13 cellular contexts compared by ENCODE assay signal in the genomic region with DNA sequence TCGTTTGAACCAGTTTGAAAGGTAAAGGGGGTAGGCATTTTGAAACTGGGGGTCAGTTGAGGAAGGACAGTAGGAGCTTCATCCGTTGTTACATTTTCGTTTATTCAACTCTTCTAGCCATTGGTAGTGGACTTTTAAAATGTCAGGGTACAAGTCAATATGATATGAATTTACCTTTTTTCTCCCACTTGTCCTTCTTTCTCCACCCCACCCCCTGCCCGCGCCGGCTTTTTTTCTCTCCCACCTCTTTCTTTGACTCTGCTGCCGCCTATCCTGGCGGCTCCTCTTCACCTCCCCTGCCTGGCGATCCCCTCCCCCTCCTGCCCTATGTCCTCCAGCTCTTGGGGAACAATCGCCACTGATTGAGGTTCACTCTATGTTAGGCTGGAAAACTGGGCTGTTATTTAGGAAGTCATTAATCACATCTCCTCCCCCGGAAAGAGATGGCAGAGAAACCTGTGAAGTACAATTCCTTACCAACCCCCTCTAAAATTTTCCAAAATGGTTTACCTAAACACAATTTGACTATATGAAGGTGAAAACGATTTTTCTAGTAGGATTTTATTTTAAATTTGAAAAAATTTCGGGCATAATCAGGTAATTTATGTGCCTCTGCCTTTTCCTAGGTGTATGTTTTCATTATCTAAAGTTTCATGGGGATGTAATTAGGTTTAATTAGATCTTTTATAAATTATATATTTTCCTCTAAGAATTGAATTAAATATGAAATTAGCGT. TPM values are rescaled to one million over a fixed set of nuclear protein-coding genes. Genes with fewer than 3 reads are reported as not detected.
DNase-seq lines count a peak whose midpoint lies in the region; ATAC-seq and TF ChIP-seq lines count a peak whose summit lies in the region.
"Had no signal": no experiment of that assay in that cellular context is flagged by ENCODE, and none has a peak within 500 bp of the region (broad histone marks: within the 10 kb centered on the region; RNA-seq: fewer than 3 reads in every experiment).

No MANE protein-coding gene starts in this region.

- H2BK12ac ChIP-seq in trophoblast cell (ENCODE audit: low read length) = peak overlapping the region; percentile 84

- H4K12ac ChIP-seq in trophoblast cell (ENCODE audit: low read depth, low read length) = peak overlapping the region; percentile 62

- H3K18ac ChIP-seq in trophoblast cell (ENCODE audit: low read length) = peak overlapping the region; percentile 88

- H3K36me3 Mint-ChIP-seq in endothelial cell (ENCODE audit: low read depth, unreplicated experiment) = peaks cover 3% of the 10 kb centered on the region

- H3K79me1 ChIP-seq in trophoblast cell (ENCODE audit: low read length) = peaks cover 21% of the 10 kb centered on the region

- no peak for TF ChIP-seq CTCF in endothelial cell (IDR thresholded peaks at IDR 0.05; ENCODE audit: unreplicated experiment)

- H3K4me3 ChIP-seq in HUES6 (ENCODE audit: low read depth, low read length) (peak overlapping the region; percentile 90), NT2/D1 (ENCODE audit: insufficient read length, low read depth) (peak overlapping the region; percentile 39), trophoblast cell (ENCODE audit: low read depth, low read length) (no peak overlapping the region)

- H4K8ac ChIP-seq in trophoblast cell (ENCODE audit: low read depth, low read length) = peak overlapping the region; percentile 56

- no peak overlapping the region for H3K4ac ChIP-seq in trophoblast cell (ENCODE audit: low read depth, low read length)

- no CpG with 5 or more reads among the region's 14 CpGs for WGBS in trophoblast cell (ENCODE audit: extremely low coverage, insufficient coverage, insufficient read length)

- H3K27ac ChIP-seq in HUES6 (ENCODE audit: low read depth, low read length) = peak overlapping the region; percentile 99
- peak overlapping the region; percentile 93 for H3K27ac ChIP-seq in trophoblast cell (ENCODE audit: low read depth, low read length)

- H4K91ac ChIP-seq in trophoblast cell (ENCODE audit: low read depth, low read length) = peak overlapping the region; percentile 66

- H2AFZ ChIP-seq in trophoblast cell (ENCODE audit: insufficient read depth, low read length, poor library complexity) = peak overlapping the region; percentile 17

- H3K9me3 Mint-ChIP-seq in endothelial cell (ENCODE audit: unreplicated experiment) = no peaks in the 10 kb centered on the region
- H3K9me3 Mint-ChIP-seq: HFFc6 had no signal

- DNase-seq in NT2/D1 (ENCODE audit: low read depth, low spot score) (peak; percentile 70), endothelial cell (ENCODE audit: low spot score) (peak; percentile 69), trophoblast cell (no peak), DMS153 (lab: John Stamatoyannopoulos, UW) (no peak)
- DNase-seq: amniotic stem cell, HFFc6, midbrain, NCI-H82, right cardiac atrium had no signal

- H3K14ac ChIP-seq in trophoblast cell (ENCODE audit: low read length) = peak overlapping the region; percentile 34

- peaks cover 5% of the 10 kb centered on the region for H3K27me3 Mint-ChIP-seq in endothelial cell (ENCODE audit: unreplicated experiment)

- H3K79me2 ChIP-seq in trophoblast cell (ENCODE audit: control insufficient read depth, insufficient read depth, low read length, poor library complexity) = peaks cover 4% of the 10 kb centered on the region

- no peak for ATAC-seq in HG03175 (IDR thresholded peaks at IDR 0.05; ENCODE audit: unreplicated experiment)
- ATAC-seq in HG03039 (IDR thresholded peaks at IDR 0.05; ENCODE audit: unreplicated experiment) = no peak
- ATAC-seq: right cardiac atrium had no signal

- no peak overlapping the region for H3K23ac ChIP-seq in trophoblast cell (ENCODE audit: low read length)

- H2BK120ac ChIP-seq in trophoblast cell (ENCODE audit: insufficient read depth, low read length, poor library complexity) = peak overlapping the region; percentile 80

- peak overlapping the region; percentile 70 for H3K4me2 ChIP-seq in trophoblast cell (ENCODE audit: low read length)

- H2AK5ac ChIP-seq in trophoblast cell (ENCODE audit: low read length) = no peak overlapping the region

- peak overlapping the region; percentile 85 for H3K4me3 Mint-ChIP-seq in endothelial cell (ENCODE audit: unreplicated experiment)
- H3K4me3 Mint-ChIP-seq: HFFc6 had no signal

- H3K9ac ChIP-seq in HUES6 (ENCODE audit: low read length) = peak overlapping the region; percentile 98
- peak overlapping the region; percentile 71 for H3K9ac ChIP-seq in NT2/D1 (ENCODE audit: insufficient read length, low read depth)
- H3K9ac ChIP-seq in trophoblast cell (ENCODE audit: low read length) = no peak overlapping the region

- H3K36me3 ChIP-seq in HUES6 (ENCODE audit: control insufficient read depth, insufficient read depth, low read length) = no peaks in the 10 kb centered on the region
- H3K36me3 ChIP-seq in NT2/D1 (ENCODE audit: insufficient read depth, insufficient read length, low read length) = no peaks in the 10 kb centered on the region
- H3K36me3 ChIP-seq in trophoblast cell (ENCODE audit: control insufficient read depth in 1 of 2, insufficient read depth in 2 of 2, low read length in 2 of 2) = no peaks in the 10 kb centered on the region

- peak overlapping the region; percentile 97 for H3K27ac Mint-ChIP-seq in endothelial cell (ENCODE audit: unreplicated experiment)
- H3K27ac Mint-ChIP-seq: HFFc6 had no signal

- peaks cover 33% of the 10 kb centered on the region for H3K4me1 ChIP-seq in HUES6 (ENCODE audit: control insufficient read depth, insufficient read depth, low read length)
- H3K4me1 ChIP-seq in NT2/D1 (ENCODE audit: insufficient read depth, insufficient read length) = no peaks in the 10 kb centered on the region
- H3K4me1 ChIP-seq in trophoblast cell (ENCODE audit: control insufficient read depth in 1 of 2, insufficient read depth in 2 of 2, low read length in 2 of 2) = no peaks in the 10 kb centered on the region

- H2BK5ac ChIP-seq in trophoblast cell (ENCODE audit: low read depth, low read length, poor library complexity) = peak overlapping the region; percentile 96

- H3K27me3 ChIP-seq in HUES6 (ENCODE audit: control insufficient read depth, insufficient read depth, low read length) (no peaks in the 10 kb centered on the region), NT2/D1 (ENCODE audit: insufficient read depth, insufficient read length) (no peaks in the 10 kb centered on the region), trophoblast cell (ENCODE audit: insufficient read depth, low read length) (no peaks in the 10 kb centered on the region)

- H3K9me3 ChIP-seq in HUES6 (ENCODE audit: control insufficient read depth, insufficient read depth, low read depth, low read length) (no peaks in the 10 kb centered on the region), NT2/D1 (ENCODE audit: insufficient read depth, low read length) (no peaks in the 10 kb centered on the region), trophoblast cell (ENCODE audit: insufficient read depth, low read depth, low read length) (no peaks in the 10 kb centered on the region)

- peaks cover 41% of the 10 kb centered on the region for H3K4me1 Mint-ChIP-seq in endothelial cell (ENCODE audit: unreplicated experiment)

RNA-seq across cellular contexts. Expression of a gene that starts 0.8 kb away (rescaled TPM):
- total RNA-seq in endothelial cell (ENCODE audit: unreplicated experiment) = 36.9 TPM
- polyA plus RNA-seq in trophoblast cell (2013) = 34.6 and 34.8 TPM in 2 replicates
- total RNA-seq: HFFc6; right cardiac atrium; T-helper 2 cell treated with Interferon-gamma antibody and Interleukin-4, amounts not matched to agents 100 ng/mL and 5 ng/mL, for 36 hours had no signal
- polyA plus RNA-seq: right cardiac atrium had no signal

Comparison
In these comparisons a context has a peak if more than half of its experiments do, and no peak if none do; other contexts are left out.
1. DNase-seq: peak in NT2/D1 (single experiment) and endothelial cell (single experiment); none in trophoblast cell (0 of 2) and DMS153 (single experiment).